Comparison of ENCODE assay signal across 20 cellular contexts in genomic region chr2:159790323-159790722, GRCh38. TPM values are rescaled to one million over a fixed set of nuclear protein-coding genes. Genes with fewer than 3 reads are reported as not detected.
DNase-seq lines count a peak whose midpoint lies in the region; ATAC-seq and TF ChIP-seq lines count a peak whose summit lies in the region.
"Had no signal": no experiment of that assay in that cellular context is flagged by ENCODE, and none has a peak within 500 bp of the region (broad histone marks: within the 10 kb centered on the region; RNA-seq: fewer than 3 reads in every experiment).

No MANE protein-coding gene starts in this region.

- intact Hi-C loops in uterus (cut with DNase I; ENCODE audit: low total_unique reads), result no loop called here

- H3K4me3 ChIP-seq in uterus, result no peak overlapping the region
- H3K4me3 ChIP-seq: BLaER1 treated with 17β-estradiol and CSF1 and Interleukin-3, amounts not matched to agents 10 nM and 100 nM; SJSA1 had no signal

- peak; percentile 57 to 69 for ATAC-seq in activated T-cell treated with anti-CD3 and anti-CD28 coated beads, Interleukin-2, amount 50 U/mL, for 72 hours (replicated peaks in 1 of 2)
- ATAC-seq in activated T-cell treated with anti-CD3 and anti-CD28 coated beads, Interleukin-2, amount 50 U/mL, for 4 hours, result no peak
- ATAC-seq in HG02588 (IDR thresholded peaks at IDR 0.05; ENCODE audit: unreplicated experiment), result peak; percentile 58
- ATAC-seq in HG03432 (IDR thresholded peaks at IDR 0.05; ENCODE audit: unreplicated experiment), result peak; percentile 67
- peak; percentile 53 for ATAC-seq in stimulated activated effector memory CD8-positive, alpha-beta T cell treated with anti-CD3 and anti-CD28 coated beads, Interleukin-12 subunit alpha, Interleukin-12 subunit beta, amount 100 ng/mL, for 72 hours
- no peak for ATAC-seq in GM21528 (IDR thresholded peaks at IDR 0.05; ENCODE audit: low FRiP score, unreplicated experiment)

- H3K27ac Mint-ChIP-seq in activated T-cell treated with anti-CD3 and anti-CD28 coated beads, Interleukin-2, amount 50 U/mL, for 72 hours, result no peak overlapping the region
- H3K27ac Mint-ChIP-seq in stimulated activated effector memory CD8-positive, alpha-beta T cell treated with anti-CD3 and anti-CD28 coated beads, Interleukin-12 subunit alpha, Interleukin-12 subunit beta, amount 100 ng/mL, for 72 hours, result no peak overlapping the region

- H3K27ac ChIP-seq in uterus, result no peak overlapping the region
- H3K27ac ChIP-seq: BLaER1 treated with 17β-estradiol and CSF1 and Interleukin-3, amounts not matched to agents 10 nM and 100 nM; SJSA1 had no signal

- H3K27me3 Mint-ChIP-seq in activated T-cell treated with anti-CD3 and anti-CD28 coated beads, Interleukin-2, amount 50 U/mL, for 72 hours (ENCODE audit: low read depth), result peaks cover 2% of the 10 kb centered on the region
- H3K27me3 Mint-ChIP-seq in activated T-cell treated with anti-CD3 and anti-CD28 coated beads, Interleukin-2, amount 50 U/mL, for 4 hours (ENCODE audit: low read depth), result no peaks in the 10 kb centered on the region

- no peak for TF ChIP-seq POLR2A in uterus (IDR thresholded peaks at IDR 0.05)

- H3K9me3 ChIP-seq in uterus, result no peaks in the 10 kb centered on the region
- H3K9me3 ChIP-seq: BLaER1 treated with 17β-estradiol and CSF1 and Interleukin-3, amounts not matched to agents 10 nM and 100 nM; SJSA1 had no signal

- no peaks in the 10 kb centered on the region for H3K27me3 ChIP-seq in uterus
- H3K27me3 ChIP-seq: SJSA1 had no signal

- no peaks in the 10 kb centered on the region for H3K4me1 ChIP-seq in uterus

- no peak for TF ChIP-seq CTCF in uterus (IDR thresholded peaks at IDR 0.05)

- no peak for DNase-seq in activated T-cell treated with anti-CD3 and anti-CD28 coated beads, Interleukin-2, amount 50 U/mL, for 72 hours
- no peak for DNase-seq in activated T-cell treated with anti-CD3 and anti-CD28 coated beads, Interleukin-2, amount 50 U/mL, for 4 hours
- DNase-seq in stimulated activated effector memory CD8-positive, alpha-beta T cell treated with anti-CD3 and anti-CD28 coated beads, Interleukin-12 subunit alpha, Interleukin-12 subunit beta, amount 100 ng/mL, for 72 hours (ENCODE audit: low spot score in 2 of 2), result no peak
- DNase-seq in uterus, result no peak
- no peak for DNase-seq in glomerular visceral epithelial cell (ENCODE audit: extremely low spot score)
- DNase-seq: 8988T; GDM1; GOT3; KBM-7; NCI-H1417 treated with DMSO at 0.1 percent for 48 hours; NCI-H1930; NCI-H2171; NCI-H446; NCI-H69; NK-92 treated with Interleukin-12 subunit alpha and Interleukin-12 subunit beta, amount 100 ng/mL, for 24 hours had no signal

- H3K36me3 Mint-ChIP-seq in activated T-cell treated with anti-CD3 and anti-CD28 coated beads, Interleukin-2, amount 50 U/mL, for 72 hours (ENCODE audit: insufficient read depth in 2 of 2), result no peaks in the 10 kb centered on the region
- H3K36me3 Mint-ChIP-seq in activated T-cell treated with anti-CD3 and anti-CD28 coated beads, Interleukin-2, amount 50 U/mL, for 4 hours (ENCODE audit: insufficient read depth), result peaks cover 2% of the 10 kb centered on the region
- H3K36me3 Mint-ChIP-seq in stimulated activated effector memory CD8-positive, alpha-beta T cell treated with anti-CD3 and anti-CD28 coated beads, Interleukin-12 subunit alpha, Interleukin-12 subunit beta, amount 100 ng/mL, for 72 hours, result peaks cover 4% of the 10 kb centered on the region

- H3K4me3 Mint-ChIP-seq in activated T-cell treated with anti-CD3 and anti-CD28 coated beads, Interleukin-2, amount 50 U/mL, for 72 hours, result no peak overlapping the region
- no peak overlapping the region for H3K4me3 Mint-ChIP-seq in activated T-cell treated with anti-CD3 and anti-CD28 coated beads, Interleukin-2, amount 50 U/mL, for 4 hours
- no peak overlapping the region for H3K4me3 Mint-ChIP-seq in stimulated activated effector memory CD8-positive, alpha-beta T cell treated with anti-CD3 and anti-CD28 coated beads, Interleukin-12 subunit alpha, Interleukin-12 subunit beta, amount 100 ng/mL, for 72 hours

- H3K36me3 ChIP-seq in uterus, result no peaks in the 10 kb centered on the region
- H3K36me3 ChIP-seq: BLaER1 treated with 17β-estradiol and CSF1 and Interleukin-3, amounts not matched to agents 10 nM and 100 nM had no signal

- no peaks in the 10 kb centered on the region for H3K9me3 Mint-ChIP-seq in activated T-cell treated with anti-CD3 and anti-CD28 coated beads, Interleukin-2, amount 50 U/mL, for 72 hours
- no peaks in the 10 kb centered on the region for H3K9me3 Mint-ChIP-seq in activated T-cell treated with anti-CD3 and anti-CD28 coated beads, Interleukin-2, amount 50 U/mL, for 4 hours
- H3K9me3 Mint-ChIP-seq in stimulated activated effector memory CD8-positive, alpha-beta T cell treated with anti-CD3 and anti-CD28 coated beads, Interleukin-12 subunit alpha, Interleukin-12 subunit beta, amount 100 ng/mL, for 72 hours, result no peaks in the 10 kb centered on the region

- peaks cover 12% of the 10 kb centered on the region for H3K4me1 Mint-ChIP-seq in activated T-cell treated with anti-CD3 and anti-CD28 coated beads, Interleukin-2, amount 50 U/mL, for 72 hours (ENCODE audit: low read depth)
- no peaks in the 10 kb centered on the region for H3K4me1 Mint-ChIP-seq in activated T-cell treated with anti-CD3 and anti-CD28 coated beads, Interleukin-2, amount 50 U/mL, for 4 hours (ENCODE audit: low read depth)
- peaks cover 8% of the 10 kb centered on the region for H3K4me1 Mint-ChIP-seq in stimulated activated effector memory CD8-positive, alpha-beta T cell treated with anti-CD3 and anti-CD28 coated beads, Interleukin-12 subunit alpha, Interleukin-12 subunit beta, amount 100 ng/mL, for 72 hours

RNA-seq across cellular contexts. Expression of gene CD302, which starts 7.7 kb away (rescaled TPM):
- total RNA-seq in activated T-cell treated with anti-CD3 and anti-CD28 coated beads, Interleukin-2, amount 50 U/mL, for 72 hours, result under 1 TPM; 0.72 to 0.88 TPM
- under 1 TPM; 0.43 to 0.63 (median 0.58) TPM for total RNA-seq in activated T-cell treated with anti-CD3 and anti-CD28 coated beads, Interleukin-2, amount 50 U/mL, for 4 hours
- total RNA-seq in uterus, result 100 to 1,000 TPM in 1 of 4 donors, 10 to 100 TPM in 3; 31.8 to 103 (median 45.5) TPM

Comparison
In these comparisons a context has a peak if more than half of its experiments do, and no peak if none do; other contexts are left out.
1. ATAC-seq: peak in activated T-cell treated with anti-CD3 and anti-CD28 coated beads, Interleukin-2, amount 50 U/mL, for 72 hours (2 of 2), HG02588 (single experiment), HG03432 (single experiment) and stimulated activated effector memory CD8-positive, alpha-beta T cell treated with anti-CD3 and anti-CD28 coated beads, Interleukin-12 subunit alpha, Interleukin-12 subunit beta, amount 100 ng/mL, for 72 hours (single experiment); none in activated T-cell treated with anti-CD3 and anti-CD28 coated beads, Interleukin-2, amount 50 U/mL, for 4 hours (0 of 2) and GM21528 (single experiment).
2. RNA of gene CD302, which starts 7.7 kb away (total RNA-seq): 31.8 to 103 TPM in uterus; 0.72 to 0.88 TPM in activated T-cell treated with anti-CD3 and anti-CD28 coated beads, Interleukin-2, amount 50 U/mL, for 72 hours and 0.43 to 0.63 TPM in activated T-cell treated with anti-CD3 and anti-CD28 coated beads, Interleukin-2, amount 50 U/mL, for 4 hours; every median in the first group is over 10 times any median in the second.